In the genomic region with DNA sequence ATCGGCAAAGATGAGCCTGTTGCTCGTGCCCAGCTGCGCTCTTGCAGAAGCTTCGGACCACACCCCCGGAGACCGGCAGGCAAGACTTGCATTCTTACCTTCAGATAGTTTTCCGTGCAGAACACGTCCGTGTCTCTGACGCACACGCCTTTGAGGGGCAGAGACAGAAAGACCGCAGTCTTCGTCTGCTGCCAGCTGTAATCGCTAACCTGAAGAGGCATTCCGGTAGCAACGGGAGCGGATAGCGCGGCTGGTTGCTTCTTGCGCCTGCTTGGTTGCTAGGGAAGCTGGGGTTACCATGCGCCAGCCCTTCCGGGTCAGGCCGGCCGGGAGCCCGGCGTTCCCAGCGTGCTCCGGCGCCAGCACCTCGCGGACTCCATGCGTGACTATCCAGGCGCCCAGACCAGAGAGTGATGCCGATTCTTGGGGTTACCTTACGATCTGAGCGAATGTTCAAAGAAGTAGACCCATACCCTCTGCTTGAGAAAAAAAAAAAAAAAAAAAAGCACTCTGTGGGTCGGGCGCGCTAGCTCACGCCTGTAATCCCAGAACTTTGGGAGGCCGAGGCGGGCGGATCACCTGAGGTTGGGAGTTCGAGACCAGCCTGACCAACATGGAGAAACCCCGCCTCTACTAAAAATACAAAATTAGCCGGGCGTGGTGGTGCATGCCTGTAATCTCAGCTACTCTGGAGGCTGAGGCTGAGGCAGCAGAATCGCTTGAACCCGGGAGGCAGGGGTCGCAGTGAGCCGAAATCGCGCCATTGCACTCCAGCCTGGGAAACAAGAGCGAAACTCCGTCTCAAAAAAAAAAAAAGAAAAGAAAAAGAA, we compare ENCODE assay signal across 8 cellular contexts. TPM values are rescaled to one million over a fixed set of nuclear protein-coding genes. Genes with fewer than 3 reads are reported as not detected.
A peak's percentile ranks its signal among the peaks of the same experiment; 100 is the strongest.
DNase-seq lines count a peak whose midpoint lies in the region; ATAC-seq, FAIRE-seq and TF ChIP-seq lines count a peak whose summit lies in the region.
"Not testable (repeated sequence)": the region's sequence is repeated elsewhere in the genome, so short reads cannot be mapped to it uniquely, and the experiment has no call there.

No MANE protein-coding gene starts in this region.

- not testable (repeated sequence) for H3K36me3 ChIP-seq in astrocyte (ENCODE audit: insufficient read depth, low read length)

- H3K27ac ChIP-seq in astrocyte (ENCODE audit: low read depth, low read length) = not testable (repeated sequence)

- H3K4me1 ChIP-seq in astrocyte (ENCODE audit: insufficient read depth, low read length) = not testable (repeated sequence)

- not testable (repeated sequence) for H3K27ac Mint-ChIP-seq in T-helper 2 cell treated with Interferon-gamma antibody and Interleukin-4, amounts not matched to agents 5 μg/mL and 100 μg/mL, for 36 hours; astrocyte (ENCODE audit: unreplicated experiment)

- DNase-seq in NCI-H1694 treated with DMSO at 0.1 percent for 48 hours (lab: John Stamatoyannopoulos, UW) = peak; percentile 32
- DNase-seq in T-helper 2 cell treated with Interferon-gamma antibody and Interleukin-4, amounts not matched to agents 5 μg/mL and 100 μg/mL, for 36 hours (ENCODE audit: low spot score) = peak; percentile 69
- peak; percentile 82 for DNase-seq in astrocyte (ENCODE audit: low read depth)
- DNase-seq in hepatic stellate cell (ENCODE audit: low spot score) = peak; percentile 82
- DNase-seq in putamen (ENCODE audit: low spot score) = peak; percentile 78
- DNase-seq in urothelium cell line (ENCODE audit: low spot score) = peak; percentile 87

- peak overlapping the region; percentile 98 for H2AFZ ChIP-seq in astrocyte (ENCODE audit: low read depth, low read length)

- TF ChIP-seq CTCF in astrocyte (IDR thresholded peaks at IDR 0.05; ENCODE audit: insufficient read depth, low read depth, low read length) = not testable (repeated sequence)

- not testable (repeated sequence) for FAIRE-seq in astrocyte (lab: Jason Lieb, UNC)
- FAIRE-seq in urothelium cell line (lab: Jason Lieb, UNC) = peak; percentile 58

- H3K36me3 Mint-ChIP-seq in T-helper 2 cell treated with Interferon-gamma antibody and Interleukin-4, amounts not matched to agents 5 μg/mL and 100 μg/mL, for 36 hours (ENCODE audit: low read depth); astrocyte (ENCODE audit: low read depth, unreplicated experiment): not testable (repeated sequence)

- peak overlapping the region; percentile 90 for H3K4me2 ChIP-seq in astrocyte (ENCODE audit: low read length)

- H3K9ac ChIP-seq in astrocyte (ENCODE audit: low read length) = peak overlapping the region; percentile 56

- not testable (repeated sequence) for H3K9me3 ChIP-seq in astrocyte (ENCODE audit: insufficient read depth, low read depth, low read length)

- not testable (repeated sequence) for H4K20me1 ChIP-seq in astrocyte (ENCODE audit: insufficient read depth, low read length)

- not testable (repeated sequence) for H3K9me3 Mint-ChIP-seq in T-helper 2 cell treated with Interferon-gamma antibody and Interleukin-4, amounts not matched to agents 5 μg/mL and 100 μg/mL, for 36 hours; astrocyte (ENCODE audit: unreplicated experiment)

- peak; percentile 78 for ATAC-seq in GM18499 (IDR thresholded peaks at IDR 0.05; ENCODE audit: insufficient read depth, unreplicated experiment)
- peak; percentile 100 for ATAC-seq in HG02884 (IDR thresholded peaks at IDR 0.05; ENCODE audit: unreplicated experiment)

- H3K4me3 Mint-ChIP-seq in T-helper 2 cell treated with Interferon-gamma antibody and Interleukin-4, amounts not matched to agents 5 μg/mL and 100 μg/mL, for 36 hours = peak overlapping the region; percentile 86
- peak overlapping the region; percentile 93 for H3K4me3 Mint-ChIP-seq in astrocyte (ENCODE audit: unreplicated experiment)

- H3K27me3 Mint-ChIP-seq in T-helper 2 cell treated with Interferon-gamma antibody and Interleukin-4, amounts not matched to agents 5 μg/mL and 100 μg/mL, for 36 hours (ENCODE audit: low read depth); astrocyte (ENCODE audit: low read depth, unreplicated experiment): not testable (repeated sequence)

- H3K79me2 ChIP-seq in astrocyte (ENCODE audit: insufficient read depth, low read length) = not testable (repeated sequence)

- H3K27me3 ChIP-seq in astrocyte (ENCODE audit: insufficient read depth, low read length) = not testable (repeated sequence)

- not testable (repeated sequence) for H3K4me1 Mint-ChIP-seq in T-helper 2 cell treated with Interferon-gamma antibody and Interleukin-4, amounts not matched to agents 5 μg/mL and 100 μg/mL, for 36 hours (ENCODE audit: low read depth); astrocyte (ENCODE audit: low read depth, unreplicated experiment)

- peak overlapping the region; percentile 90 for H3K4me3 ChIP-seq in astrocyte (ENCODE audit: insufficient read depth, low read depth, low read length)

RNA-seq across cellular contexts. Expression of a gene that starts 9.7 kb away (rescaled TPM):
- 2.8 and 3.2 TPM in 2 replicates for total RNA-seq in astrocyte

Comparison
In these comparisons a context has a peak if more than half of its experiments do, and no peak if none do; other contexts are left out.
1. DNase-seq: peak in every context shown above with its lines; median percentile 87 in urothelium cell line; 82 in astrocyte; 82 in hepatic stellate cell; 78 in putamen; 69 in T-helper 2 cell treated with Interferon-gamma antibody and Interleukin-4, amounts not matched to agents 5 μg/mL and 100 μg/mL, for 36 hours; 32 in NCI-H1694 treated with DMSO at 0.1 percent for 48 hours.